ENCODE assay signal across 1 cellular context in the genomic region with DNA sequence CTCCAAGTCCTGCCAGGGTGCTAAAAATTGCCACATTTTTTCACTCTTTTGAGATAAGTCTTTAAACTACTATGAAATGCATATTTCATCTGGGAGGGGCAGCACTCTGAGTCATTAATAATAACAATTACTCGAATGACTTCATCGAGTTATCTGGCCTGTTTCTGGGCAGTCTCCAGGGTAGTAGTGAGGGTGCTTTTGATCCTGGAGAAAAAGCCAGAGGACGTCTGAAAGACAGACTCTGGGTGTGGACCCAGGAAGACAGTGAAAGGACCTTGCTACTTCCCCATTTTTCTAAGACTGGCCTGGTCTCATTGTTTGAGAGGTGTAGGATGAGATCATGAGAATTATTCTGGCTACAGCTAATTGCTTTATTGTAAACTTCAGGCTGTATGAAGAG.
TF ChIP-seq lines count a peak whose summit lies in the region.

No MANE protein-coding gene starts in this region.

TF ChIP-seq in GM23338, 12 proteins besides CTCF, POLR2A, EP300 and RAD21 (continued from another document):
- TF ChIP-seq, protein P1, sequence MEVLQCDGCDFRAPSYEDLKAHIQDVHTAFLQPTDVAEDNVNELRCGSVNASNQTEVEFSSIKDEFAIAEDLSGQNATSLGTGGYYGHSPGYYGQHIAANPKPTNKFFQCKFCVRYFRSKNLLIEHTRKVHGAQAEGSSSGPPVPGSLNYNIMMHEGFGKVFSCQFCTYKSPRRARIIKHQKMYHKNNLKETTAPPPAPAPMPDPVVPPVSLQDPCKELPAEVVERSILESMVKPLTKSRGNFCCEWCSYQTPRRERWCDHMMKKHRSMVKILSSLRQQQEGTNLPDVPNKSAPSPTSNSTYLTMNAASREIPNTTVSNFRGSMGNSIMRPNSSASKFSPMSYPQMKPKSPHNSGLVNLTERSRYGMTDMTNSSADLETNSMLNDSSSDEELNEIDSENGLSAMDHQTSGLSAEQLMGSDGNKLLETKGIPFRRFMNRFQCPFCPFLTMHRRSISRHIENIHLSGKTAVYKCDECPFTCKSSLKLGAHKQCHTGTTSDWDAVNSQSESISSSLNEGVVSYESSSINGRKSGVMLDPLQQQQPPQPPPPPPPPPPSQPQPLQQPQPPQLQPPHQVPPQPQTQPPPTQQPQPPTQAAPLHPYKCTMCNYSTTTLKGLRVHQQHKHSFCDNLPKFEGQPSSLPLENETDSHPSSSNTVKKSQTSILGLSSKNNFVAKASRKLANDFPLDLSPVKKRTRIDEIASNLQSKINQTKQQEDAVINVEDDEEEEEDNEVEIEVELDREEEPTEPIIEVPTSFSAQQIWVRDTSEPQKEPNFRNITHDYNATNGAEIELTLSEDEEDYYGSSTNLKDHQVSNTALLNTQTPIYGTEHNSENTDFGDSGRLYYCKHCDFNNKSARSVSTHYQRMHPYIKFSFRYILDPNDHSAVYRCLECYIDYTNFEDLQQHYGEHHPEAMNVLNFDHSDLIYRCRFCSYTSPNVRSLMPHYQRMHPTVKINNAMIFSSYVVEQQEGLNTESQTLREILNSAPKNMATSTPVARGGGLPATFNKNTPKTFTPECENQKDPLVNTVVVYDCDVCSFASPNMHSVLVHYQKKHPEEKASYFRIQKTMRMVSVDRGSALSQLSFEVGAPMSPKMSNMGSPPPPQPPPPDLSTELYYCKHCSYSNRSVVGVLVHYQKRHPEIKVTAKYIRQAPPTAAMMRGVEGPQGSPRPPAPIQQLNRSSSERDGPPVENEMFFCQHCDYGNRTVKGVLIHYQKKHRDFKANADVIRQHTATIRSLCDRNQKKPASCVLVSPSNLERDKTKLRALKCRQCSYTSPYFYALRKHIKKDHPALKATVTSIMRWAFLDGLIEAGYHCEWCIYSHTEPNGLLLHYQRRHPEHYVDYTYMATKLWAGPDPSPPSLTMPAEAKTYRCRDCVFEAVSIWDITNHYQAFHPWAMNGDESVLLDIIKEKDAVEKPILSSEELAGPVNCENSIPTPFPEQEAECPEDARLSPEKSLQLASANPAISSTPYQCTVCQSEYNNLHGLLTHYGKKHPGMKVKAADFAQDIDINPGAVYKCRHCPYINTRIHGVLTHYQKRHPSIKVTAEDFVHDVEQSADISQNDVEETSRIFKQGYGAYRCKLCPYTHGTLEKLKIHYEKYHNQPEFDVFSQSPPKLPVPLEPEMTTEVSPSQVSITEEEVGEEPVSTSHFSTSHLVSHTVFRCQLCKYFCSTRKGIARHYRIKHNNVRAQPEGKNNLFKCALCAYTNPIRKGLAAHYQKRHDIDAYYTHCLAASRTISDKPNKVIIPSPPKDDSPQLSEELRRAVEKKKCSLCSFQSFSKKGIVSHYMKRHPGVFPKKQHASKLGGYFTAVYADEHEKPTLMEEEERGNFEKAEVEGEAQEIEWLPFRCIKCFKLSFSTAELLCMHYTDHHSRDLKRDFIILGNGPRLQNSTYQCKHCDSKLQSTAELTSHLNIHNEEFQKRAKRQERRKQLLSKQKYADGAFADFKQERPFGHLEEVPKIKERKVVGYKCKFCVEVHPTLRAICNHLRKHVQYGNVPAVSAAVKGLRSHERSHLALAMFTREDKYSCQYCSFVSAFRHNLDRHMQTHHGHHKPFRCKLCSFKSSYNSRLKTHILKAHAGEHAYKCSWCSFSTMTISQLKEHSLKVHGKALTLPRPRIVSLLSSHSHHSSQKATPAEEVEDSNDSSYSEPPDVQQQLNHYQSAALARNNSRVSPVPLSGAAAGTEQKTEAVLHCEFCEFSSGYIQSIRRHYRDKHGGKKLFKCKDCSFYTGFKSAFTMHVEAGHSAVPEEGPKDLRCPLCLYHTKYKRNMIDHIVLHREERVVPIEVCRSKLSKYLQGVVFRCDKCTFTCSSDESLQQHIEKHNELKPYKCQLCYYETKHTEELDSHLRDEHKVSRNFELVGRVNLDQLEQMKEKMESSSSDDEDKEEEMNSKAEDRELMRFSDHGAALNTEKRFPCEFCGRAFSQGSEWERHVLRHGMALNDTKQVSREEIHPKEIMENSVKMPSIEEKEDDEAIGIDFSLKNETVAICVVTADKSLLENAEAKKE (CRISPR knock-in tag; IDR thresholded peaks at IDR 0.05), result no peak
- TF ChIP-seq, protein P2, sequence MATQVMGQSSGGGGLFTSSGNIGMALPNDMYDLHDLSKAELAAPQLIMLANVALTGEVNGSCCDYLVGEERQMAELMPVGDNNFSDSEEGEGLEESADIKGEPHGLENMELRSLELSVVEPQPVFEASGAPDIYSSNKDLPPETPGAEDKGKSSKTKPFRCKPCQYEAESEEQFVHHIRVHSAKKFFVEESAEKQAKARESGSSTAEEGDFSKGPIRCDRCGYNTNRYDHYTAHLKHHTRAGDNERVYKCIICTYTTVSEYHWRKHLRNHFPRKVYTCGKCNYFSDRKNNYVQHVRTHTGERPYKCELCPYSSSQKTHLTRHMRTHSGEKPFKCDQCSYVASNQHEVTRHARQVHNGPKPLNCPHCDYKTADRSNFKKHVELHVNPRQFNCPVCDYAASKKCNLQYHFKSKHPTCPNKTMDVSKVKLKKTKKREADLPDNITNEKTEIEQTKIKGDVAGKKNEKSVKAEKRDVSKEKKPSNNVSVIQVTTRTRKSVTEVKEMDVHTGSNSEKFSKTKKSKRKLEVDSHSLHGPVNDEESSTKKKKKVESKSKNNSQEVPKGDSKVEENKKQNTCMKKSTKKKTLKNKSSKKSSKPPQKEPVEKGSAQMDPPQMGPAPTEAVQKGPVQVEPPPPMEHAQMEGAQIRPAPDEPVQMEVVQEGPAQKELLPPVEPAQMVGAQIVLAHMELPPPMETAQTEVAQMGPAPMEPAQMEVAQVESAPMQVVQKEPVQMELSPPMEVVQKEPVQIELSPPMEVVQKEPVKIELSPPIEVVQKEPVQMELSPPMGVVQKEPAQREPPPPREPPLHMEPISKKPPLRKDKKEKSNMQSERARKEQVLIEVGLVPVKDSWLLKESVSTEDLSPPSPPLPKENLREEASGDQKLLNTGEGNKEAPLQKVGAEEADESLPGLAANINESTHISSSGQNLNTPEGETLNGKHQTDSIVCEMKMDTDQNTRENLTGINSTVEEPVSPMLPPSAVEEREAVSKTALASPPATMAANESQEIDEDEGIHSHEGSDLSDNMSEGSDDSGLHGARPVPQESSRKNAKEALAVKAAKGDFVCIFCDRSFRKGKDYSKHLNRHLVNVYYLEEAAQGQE (IDR thresholded peaks at IDR 0.05; ENCODE audit: unreplicated experiment), result no peak
- no peak for TF ChIP-seq NANOG (IDR thresholded peaks at IDR 0.05; ENCODE audit: borderline replicate concordance)
- no peak for TF ChIP-seq ZNF114 (CRISPR knock-in tag; IDR thresholded peaks at IDR 0.05)
- no peak for TF ChIP-seq EZH2 (IDR thresholded peaks at IDR 0.05; ENCODE audit: low read depth, unreplicated experiment)
- no peak for TF ChIP-seq EZH2phosphoT487 (IDR thresholded peaks at IDR 0.05; ENCODE audit: unreplicated experiment)
- TF ChIP-seq CREB1 (CRISPR knock-in tag; IDR thresholded peaks at IDR 0.05; ENCODE audit: low read depth), result no peak
- TF ChIP-seq STAT1 (IDR thresholded peaks at IDR 0.05; ENCODE audit: unreplicated experiment), result no peak
- no peak for TF ChIP-seq POLR2AphosphoS5 (IDR thresholded peaks at IDR 0.05; ENCODE audit: low read depth)
- no peak for TF ChIP-seq JUNB (IDR thresholded peaks at IDR 0.05; ENCODE audit: unreplicated experiment)
- TF ChIP-seq, protein P3, sequence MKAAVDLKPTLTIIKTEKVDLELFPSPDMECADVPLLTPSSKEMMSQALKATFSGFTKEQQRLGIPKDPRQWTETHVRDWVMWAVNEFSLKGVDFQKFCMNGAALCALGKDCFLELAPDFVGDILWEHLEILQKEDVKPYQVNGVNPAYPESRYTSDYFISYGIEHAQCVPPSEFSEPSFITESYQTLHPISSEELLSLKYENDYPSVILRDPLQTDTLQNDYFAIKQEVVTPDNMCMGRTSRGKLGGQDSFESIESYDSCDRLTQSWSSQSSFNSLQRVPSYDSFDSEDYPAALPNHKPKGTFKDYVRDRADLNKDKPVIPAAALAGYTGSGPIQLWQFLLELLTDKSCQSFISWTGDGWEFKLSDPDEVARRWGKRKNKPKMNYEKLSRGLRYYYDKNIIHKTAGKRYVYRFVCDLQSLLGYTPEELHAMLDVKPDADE (IDR thresholded peaks at IDR 0.05), result no peak
